Comparison of ENCODE assay signal across 22 cellular contexts in the genomic region with DNA sequence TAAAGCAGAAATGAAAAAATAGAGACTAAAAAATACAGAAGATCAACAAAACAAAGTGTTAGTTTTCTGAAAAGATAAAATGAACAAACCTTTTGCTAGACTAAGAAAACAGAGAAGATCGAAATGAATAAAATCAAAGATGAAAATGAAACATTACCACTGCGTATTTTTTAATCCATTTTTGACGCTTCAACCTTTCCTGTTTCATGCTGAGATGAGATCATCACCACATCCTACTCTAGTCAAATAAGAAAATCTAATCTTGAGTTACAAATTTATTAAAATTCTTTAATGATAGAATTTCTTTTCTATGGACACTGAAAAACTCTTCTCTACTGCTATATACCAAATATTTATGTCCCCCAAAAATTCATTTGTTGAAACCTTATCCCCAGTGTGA.
"Had no signal": no experiment of that assay in that cellular context is flagged by ENCODE, and none has a peak within 500 bp of the region (broad histone marks: within the 10 kb centered on the region; RNA-seq: fewer than 3 reads in every experiment).

No MANE protein-coding gene starts in this region.

- DNase-seq: colonic mucosa; cortex of kidney; effector CD8-positive, alpha-beta T cell; foreskin keratinocyte; heart left ventricle; hypothalamus; immature natural killer cell; islet precursor cell; kidney; kidney glomerular epithelial cell; left colon; left ventricle myocardium inferior; lower lobe of right lung; mesenchymal stem cell; mucosa of descending colon; naive B cell had no signal

- H3K36me3 ChIP-seq: colonic mucosa had no signal

- ATAC-seq: foreskin keratinocyte, gastroesophageal sphincter, heart left ventricle, left colon, left lobe of liver, lower lobe of right lung, mucosa of descending colon had no signal

- H3K4me3 ChIP-seq: colonic mucosa, esophagus muscularis mucosa, gastroesophageal sphincter, heart left ventricle, hepatocyte, left ventricle myocardium inferior, lower lobe of right lung, mucosa of descending colon had no signal

- H3K27ac ChIP-seq: colonic mucosa, esophagus muscularis mucosa, foreskin keratinocyte, gastroesophageal sphincter, heart left ventricle, hepatocyte, left ventricle myocardium inferior, lower lobe of right lung had no signal

- H3K4me1 ChIP-seq: colonic mucosa, esophagus muscularis mucosa, foreskin keratinocyte, gastroesophageal sphincter, heart left ventricle, left ventricle myocardium inferior, lower lobe of right lung had no signal

- H3K4me3 Mint-ChIP-seq: dendritic cell treated with granulocyte-macrophage colony-stimulating factor and Interleukin-4, amounts not matched to agents 40 ng/mL and 50 ng/mL, for 4 days; immature natural killer cell; mesothelial cell of epicardium; naive B cell had no signal

- H3K27ac Mint-ChIP-seq: dendritic cell treated with granulocyte-macrophage colony-stimulating factor and Interleukin-4, amounts not matched to agents 40 ng/mL and 50 ng/mL, for 4 days; mesothelial cell of epicardium had no signal

- H3K4me1 Mint-ChIP-seq: immature natural killer cell, mesothelial cell of epicardium, naive B cell had no signal

- H3K27me3 ChIP-seq: colonic mucosa, esophagus muscularis mucosa, foreskin keratinocyte, gastroesophageal sphincter, heart left ventricle, hepatocyte had no signal

- H3K27me3 Mint-ChIP-seq: dendritic cell treated with granulocyte-macrophage colony-stimulating factor and Interleukin-4, amounts not matched to agents 40 ng/mL and 50 ng/mL, for 4 days; naive B cell had no signal

- H3K9me3 ChIP-seq: colonic mucosa, gastroesophageal sphincter, lower lobe of right lung, mucosa of descending colon had no signal
